Comparison of ENCODE assay signal across 22 cellular contexts in genomic region chr7:65978891-65979582, GRCh38. TPM values are rescaled to one million over a fixed set of nuclear protein-coding genes. Genes with fewer than 3 reads are reported as not detected.
DNase-seq lines count a peak whose midpoint lies in the region; ATAC-seq and TF ChIP-seq lines count a peak whose summit lies in the region.
"Had no signal": no experiment of that assay in that cellular context is flagged by ENCODE, and none has a peak within 500 bp of the region (broad histone marks: within the 10 kb centered on the region; RNA-seq: fewer than 3 reads in every experiment).

No MANE protein-coding gene starts in this region.

- ATAC-seq in activated CD8-positive, alpha-beta memory T cell treated with anti-CD3 and anti-CD28 coated beads, Interleukin-2, amount 10 ng/mL, durations not matched to agents 7 days and 5 days: no peak
- ATAC-seq in DND-41 (ENCODE audit: insufficient read depth, low read depth) (no peak), HG03175 (IDR thresholded peaks at IDR 0.05; ENCODE audit: unreplicated experiment) (no peak)
- ATAC-seq: stimulated activated memory B cell treated with anti-CD40 and anti-IgM and Interleukin-4, amounts not matched to agents 10 μg/mL and 1 μg/mL and 100 μg/mL, for 72 hours; T-cell had no signal

- no peaks in the 10 kb centered on the region for H3K27me3 Mint-ChIP-seq in activated CD8-positive, alpha-beta memory T cell treated with anti-CD3 and anti-CD28 coated beads, Interleukin-2, amount 10 ng/mL, durations not matched to agents 7 days and 5 days
- no peaks in the 10 kb centered on the region for H3K27me3 Mint-ChIP-seq in endothelial cell (ENCODE audit: unreplicated experiment)
- H3K27me3 Mint-ChIP-seq in osteocyte (ENCODE audit: unreplicated experiment): no peaks in the 10 kb centered on the region
- H3K27me3 Mint-ChIP-seq: stimulated activated memory B cell treated with anti-CD40 and anti-IgM and Interleukin-4, amounts not matched to agents 10 μg/mL and 1 μg/mL and 100 μg/mL, for 72 hours; T-cell had no signal

- DNase-seq in activated CD8-positive, alpha-beta memory T cell treated with anti-CD3 and anti-CD28 coated beads for 24 hours: peak; percentile 54
- no peak for DNase-seq in activated CD8-positive, alpha-beta memory T cell treated with anti-CD3 and anti-CD28 coated beads, Interleukin-2, amount 10 ng/mL, durations not matched to agents 7 days and 5 days
- DNase-seq in DND-41: no peak
- DNase-seq in endothelial cell (ENCODE audit: low spot score): no peak
- DNase-seq in osteocyte (ENCODE audit: extremely low spot score, unreplicated experiment): no peak
- DNase-seq in NCI-H510A (lab: John Stamatoyannopoulos, UW): no peak
- DNase-seq in cerebellar nuclear complex (lab: John Stamatoyannopoulos, UW): no peak
- DNase-seq: ACHN; activated gamma-delta T cell treated with Interleukin-2 at 50 U/mL for 16 hours; hippocampal formation; mesendoderm; MM.1S; NCI-H1930; NCI-H446 treated with DMSO at 0.1 percent for 48 hours; stimulated activated CD4-positive, alpha-beta T cell treated with anti-CD3 and anti-CD28 coated beads, Interleukin-15, amount 100 ng/mL, for 24 hours; T-cell; thyroid gland had no signal

- no peaks in the 10 kb centered on the region for H3K9me3 ChIP-seq in DND-41 (ENCODE audit: insufficient read depth, low read length, severe bottlenecking)
- H3K9me3 ChIP-seq: ascending aorta, thyroid gland had no signal

- no peak overlapping the region for H3K27ac Mint-ChIP-seq in activated CD8-positive, alpha-beta memory T cell treated with anti-CD3 and anti-CD28 coated beads, Interleukin-2, amount 10 ng/mL, durations not matched to agents 7 days and 5 days
- H3K27ac Mint-ChIP-seq in endothelial cell (ENCODE audit: unreplicated experiment): no peak overlapping the region
- no peak overlapping the region for H3K27ac Mint-ChIP-seq in osteocyte (ENCODE audit: unreplicated experiment)
- H3K27ac Mint-ChIP-seq: stimulated activated memory B cell treated with anti-CD40 and anti-IgM and Interleukin-4, amounts not matched to agents 10 μg/mL and 1 μg/mL and 100 μg/mL, for 72 hours; T-cell had no signal

- no peaks in the 10 kb centered on the region for H3K9me3 Mint-ChIP-seq in activated CD8-positive, alpha-beta memory T cell treated with anti-CD3 and anti-CD28 coated beads, Interleukin-2, amount 10 ng/mL, durations not matched to agents 7 days and 5 days (ENCODE audit: low read depth)
- H3K9me3 Mint-ChIP-seq in endothelial cell (ENCODE audit: unreplicated experiment) (no peaks in the 10 kb centered on the region), osteocyte (ENCODE audit: unreplicated experiment) (no peaks in the 10 kb centered on the region)
- H3K9me3 Mint-ChIP-seq: stimulated activated memory B cell treated with anti-CD40 and anti-IgM and Interleukin-4, amounts not matched to agents 10 μg/mL and 1 μg/mL and 100 μg/mL, for 72 hours; T-cell had no signal

- TF ChIP-seq CTCF in DND-41 (IDR thresholded peaks at IDR 0.05; ENCODE audit: borderline replicate concordance, extremely low read depth, low read length, poor library complexity, severe bottlenecking) (no peak), endothelial cell (IDR thresholded peaks at IDR 0.05; ENCODE audit: unreplicated experiment) (no peak), osteocyte (IDR thresholded peaks at IDR 0.05) (no peak)

- H3K27ac ChIP-seq in DND-41 (ENCODE audit: low read length): no peak overlapping the region
- H3K27ac ChIP-seq: ascending aorta, C4-2B, thyroid gland, VCaP had no signal

- H3K79me2 ChIP-seq in DND-41 (ENCODE audit: insufficient read depth, low read length): peaks cover 52% of the 10 kb centered on the region

- peaks cover 57% of the 10 kb centered on the region for H3K36me3 ChIP-seq in DND-41 (ENCODE audit: insufficient read depth, low read length)

- H3K4me1 Mint-ChIP-seq in activated CD8-positive, alpha-beta memory T cell treated with anti-CD3 and anti-CD28 coated beads, Interleukin-2, amount 10 ng/mL, durations not matched to agents 7 days and 5 days: peaks cover 6% of the 10 kb centered on the region
- H3K4me1 Mint-ChIP-seq in endothelial cell (ENCODE audit: unreplicated experiment) (no peaks in the 10 kb centered on the region), osteocyte (ENCODE audit: unreplicated experiment) (peaks cover 12% of the 10 kb centered on the region)

- no peak overlapping the region for H2AFZ ChIP-seq in DND-41 (ENCODE audit: low read depth, low read length)

- H3K4me2 ChIP-seq in DND-41 (ENCODE audit: insufficient read depth, low read length): peak overlapping the region; percentile 92; the same call in 1 of the 2 replicates

- no peak overlapping the region for H3K4me3 Mint-ChIP-seq in activated CD8-positive, alpha-beta memory T cell treated with anti-CD3 and anti-CD28 coated beads, Interleukin-2, amount 10 ng/mL, durations not matched to agents 7 days and 5 days
- H3K4me3 Mint-ChIP-seq in endothelial cell (ENCODE audit: unreplicated experiment) (peak overlapping the region; percentile 47), osteocyte (ENCODE audit: unreplicated experiment) (peak overlapping the region; percentile 14)
- H3K4me3 Mint-ChIP-seq: stimulated activated memory B cell treated with anti-CD40 and anti-IgM and Interleukin-4, amounts not matched to agents 10 μg/mL and 1 μg/mL and 100 μg/mL, for 72 hours had no signal

- H3K4me3 ChIP-seq in DND-41 (ENCODE audit: low read depth in 1 of 2, low read length in 2 of 2): no peak overlapping the region
- H3K4me3 ChIP-seq: ascending aorta, thyroid gland had no signal

- H3K9ac ChIP-seq in DND-41 (ENCODE audit: low read depth, low read length): no peak overlapping the region

- H3K4me1 ChIP-seq in DND-41 (ENCODE audit: insufficient read depth, low read length): peaks cover 31% of the 10 kb centered on the region

- H4K20me1 ChIP-seq in DND-41 (ENCODE audit: insufficient read depth, low read length): peaks cover 37% of the 10 kb centered on the region

- peaks cover 26% of the 10 kb centered on the region for H3K36me3 Mint-ChIP-seq in activated CD8-positive, alpha-beta memory T cell treated with anti-CD3 and anti-CD28 coated beads, Interleukin-2, amount 10 ng/mL, durations not matched to agents 7 days and 5 days
- H3K36me3 Mint-ChIP-seq in endothelial cell (ENCODE audit: low read depth, unreplicated experiment) (no peaks in the 10 kb centered on the region), osteocyte (ENCODE audit: unreplicated experiment) (peaks cover under 1% of the 10 kb centered on the region)

- CTCF ChIA-PET in activated CD8-positive, alpha-beta memory T cell treated with anti-CD3 and anti-CD28 coated beads, Interleukin-2, amount 10 ng/mL, durations not matched to agents 7 days and 5 days (lab: Charles Lee): no interaction called here

- H3K27me3 ChIP-seq in DND-41 (ENCODE audit: insufficient read depth, low read length, poor library complexity): no peaks in the 10 kb centered on the region
- H3K27me3 ChIP-seq: ascending aorta, thyroid gland had no signal

RNA-seq across cellular contexts. Expression of gene GUSB, which starts 3.0 kb away (rescaled TPM):
- total RNA-seq in activated CD8-positive, alpha-beta memory T cell treated with anti-CD3 and anti-CD28 coated beads, Interleukin-2, amount 10 ng/mL, durations not matched to agents 7 days and 5 days: 10 to 100 TPM; 84.3 to 88.0 TPM
- 53.6 TPM for total RNA-seq in endothelial cell (ENCODE audit: unreplicated experiment)
- 48.2 and 55.5 TPM in 2 replicates for total RNA-seq in osteocyte
